15 cellular contexts compared by ENCODE assay signal in the genomic region with DNA sequence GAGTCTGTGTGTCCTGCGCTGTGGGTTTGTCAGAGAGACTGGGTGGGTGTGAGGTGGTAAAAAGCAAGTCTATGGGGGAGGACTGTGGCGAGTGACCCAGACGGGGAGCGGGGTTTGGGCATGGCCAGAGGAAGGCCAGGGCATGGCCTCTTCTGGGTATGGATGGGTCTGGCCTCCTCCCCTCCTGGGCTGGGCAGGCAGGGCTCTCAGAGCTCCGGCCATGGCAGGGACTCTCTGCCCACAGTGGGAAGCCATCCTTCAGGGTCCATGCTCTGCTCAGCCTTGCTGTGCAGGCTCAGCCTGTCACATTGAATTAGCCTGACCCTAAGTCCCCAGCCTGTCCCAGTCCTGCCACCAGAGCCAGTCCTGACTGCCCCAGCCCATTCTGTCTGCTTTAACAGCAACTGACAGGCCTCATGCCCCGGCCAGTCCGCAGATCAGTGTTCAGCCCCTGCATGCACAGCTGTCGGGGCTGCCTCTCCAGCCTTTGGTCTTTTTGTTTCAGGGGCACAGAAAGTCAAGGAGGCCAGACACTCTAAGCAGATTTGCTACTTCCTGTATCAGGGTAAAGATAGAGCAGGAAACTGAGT. TPM values are rescaled to one million over a fixed set of nuclear protein-coding genes. Genes with fewer than 3 reads are reported as not detected.
DNase-seq lines count a peak whose midpoint lies in the region; ATAC-seq, FAIRE-seq and TF ChIP-seq lines count a peak whose summit lies in the region.
"Had no signal": no experiment of that assay in that cellular context is flagged by ENCODE, and none has a peak within 500 bp of the region (broad histone marks: within the 10 kb centered on the region; RNA-seq: fewer than 3 reads in every experiment).

No MANE protein-coding gene starts in this region.

- DNase-seq in cardiac septum (ENCODE audit: low spot score) (peak; percentile 71), left ventricle myocardium inferior (no peak), islet precursor cell (peak; percentile 48), trophoblast cell (no peak), kidney (no peak)
- DNase-seq in effector memory CD4-positive, alpha-beta T cell = no peak
- DNase-seq: BE2C, MM.1S, NCI-H1105 treated with DMSO at 0.1 percent for 48 hours, NCI-H187, NCI-H69 had no signal

- H3K36me3 ChIP-seq in left ventricle myocardium inferior (no peaks in the 10 kb centered on the region), trophoblast cell (ENCODE audit: control insufficient read depth in 1 of 2, insufficient read depth in 2 of 2, low read length in 2 of 2) (no peaks in the 10 kb centered on the region), kidney (ENCODE audit: control insufficient read depth in 1 of 2, insufficient read depth in 2 of 2, low read length in 2 of 2) (no peaks in the 10 kb centered on the region)
- H3K36me3 ChIP-seq in effector memory CD4-positive, alpha-beta T cell (ENCODE audit: control insufficient read depth, insufficient read depth, low read length) = no peaks in the 10 kb centered on the region
- H3K36me3 ChIP-seq: BE2C had no signal

- H3K9ac ChIP-seq in trophoblast cell (ENCODE audit: low read length) = no peak overlapping the region
- H3K9ac ChIP-seq in kidney (ENCODE audit: low read length in 2 of 2) = no peak overlapping the region
- H3K9ac ChIP-seq: KMS-11 had no signal

- H3K79me1 ChIP-seq in trophoblast cell (ENCODE audit: low read length) = peaks cover 6% of the 10 kb centered on the region

- TF ChIP-seq CTCF in left ventricle myocardium inferior (IDR thresholded peaks at IDR 0.05; ENCODE audit: borderline replicate concordance) = no peak
- TF ChIP-seq CTCF in kidney (IDR thresholded peaks at IDR 0.05; ENCODE audit: borderline replicate concordance, extremely low read depth, insufficient read depth) = no peak

- no peak for ATAC-seq in HG02678 (IDR thresholded peaks at IDR 0.05; ENCODE audit: unreplicated experiment)
- ATAC-seq: HepG2 had no signal

- H3K9me3 ChIP-seq in left ventricle myocardium inferior (replicated peaks) = no peaks in the 10 kb centered on the region
- H3K9me3 ChIP-seq in trophoblast cell (ENCODE audit: insufficient read depth, low read depth, low read length) = peaks cover 6% of the 10 kb centered on the region
- no peaks in the 10 kb centered on the region for H3K9me3 ChIP-seq in effector memory CD4-positive, alpha-beta T cell (ENCODE audit: control insufficient read depth, low read length)
- no peaks in the 10 kb centered on the region for H3K9me3 ChIP-seq in kidney (ENCODE audit: control insufficient read depth in 1 of 2, low read length in 2 of 2)
- H3K9me3 ChIP-seq: BE2C had no signal

- FAIRE-seq in kidney (lab: Jason Lieb, UNC) = no peak
- FAIRE-seq: HepG2 had no signal

- no peak overlapping the region for H4K12ac ChIP-seq in trophoblast cell (ENCODE audit: low read depth, low read length)

- WGBS in trophoblast cell (ENCODE audit: extremely low coverage, insufficient coverage, insufficient read length) = no CpG with 5 or more reads among the region's 8 CpGs

- peak overlapping the region; percentile 13 for H3K14ac ChIP-seq in trophoblast cell (ENCODE audit: low read length)

- H2BK5ac ChIP-seq in trophoblast cell (ENCODE audit: low read depth, low read length, poor library complexity) = no peak overlapping the region

- H3K27me3 ChIP-seq in left ventricle myocardium inferior (ENCODE audit: low read depth) = peaks cover 4% of the 10 kb centered on the region
- H3K27me3 ChIP-seq in trophoblast cell (ENCODE audit: insufficient read depth, low read length) = no peaks in the 10 kb centered on the region
- no peaks in the 10 kb centered on the region for H3K27me3 ChIP-seq in effector memory CD4-positive, alpha-beta T cell (replicated peaks; ENCODE audit: control insufficient read depth, insufficient read depth, low read length, poor library complexity, severe bottlenecking)
- H3K27me3 ChIP-seq: BE2C had no signal

- no peak overlapping the region for H3K18ac ChIP-seq in trophoblast cell (ENCODE audit: low read length)

- H3K27ac ChIP-seq in left ventricle myocardium inferior (replicated peaks) = no peak overlapping the region
- H3K27ac ChIP-seq in trophoblast cell (ENCODE audit: low read depth, low read length) = no peak overlapping the region
- H3K27ac ChIP-seq in effector memory CD4-positive, alpha-beta T cell (ENCODE audit: insufficient read depth, low read length, poor library complexity, severe bottlenecking) = no peak overlapping the region
- no peak overlapping the region for H3K27ac ChIP-seq in kidney (ENCODE audit: low read depth in 2 of 2, low read length in 2 of 2)
- H3K27ac ChIP-seq: KMS-11 had no signal

- peaks cover 2% of the 10 kb centered on the region for H3K79me2 ChIP-seq in trophoblast cell (ENCODE audit: control insufficient read depth, insufficient read depth, low read length, poor library complexity)

- peak overlapping the region; percentile 12 for H2AK5ac ChIP-seq in trophoblast cell (ENCODE audit: low read length)

- H3K4me1 ChIP-seq in left ventricle myocardium inferior (peaks cover 18% of the 10 kb centered on the region), trophoblast cell (ENCODE audit: control insufficient read depth in 1 of 2, insufficient read depth in 2 of 2, low read length in 2 of 2) (peaks cover 4 to 9% of the 10 kb centered on the region in 2 experiments), kidney (ENCODE audit: control insufficient read depth in 1 of 2, insufficient read depth in 1 of 2, low read depth in 1 of 2, low read length in 2 of 2) (no peaks in the 10 kb centered on the region)
- peaks cover 17% of the 10 kb centered on the region for H3K4me1 ChIP-seq in effector memory CD4-positive, alpha-beta T cell (ENCODE audit: control insufficient read depth, insufficient read depth, low read length, poor library complexity, severe bottlenecking)
- H3K4me1 ChIP-seq: BE2C had no signal

- no peak overlapping the region for H2BK120ac ChIP-seq in trophoblast cell (ENCODE audit: insufficient read depth, low read length, poor library complexity)

- H4K8ac ChIP-seq in trophoblast cell (ENCODE audit: low read depth, low read length) = no peak overlapping the region

- no peak overlapping the region for H3K23ac ChIP-seq in trophoblast cell (ENCODE audit: low read length)

- peak overlapping the region; percentile 58 for H2BK12ac ChIP-seq in trophoblast cell (ENCODE audit: low read length)

- H3K4me2 ChIP-seq in trophoblast cell (ENCODE audit: low read length) = no peak overlapping the region
- H3K4me2 ChIP-seq: KMS-11 had no signal

- no peak overlapping the region for H3K4ac ChIP-seq in trophoblast cell (ENCODE audit: low read depth, low read length)

- no peak overlapping the region for H3K4me3 ChIP-seq in left ventricle myocardium inferior
- no peak overlapping the region for H3K4me3 ChIP-seq in trophoblast cell (ENCODE audit: low read depth, low read length)
- no peak overlapping the region for H3K4me3 ChIP-seq in effector memory CD4-positive, alpha-beta T cell (ENCODE audit: insufficient read depth, low read depth, low read length, poor library complexity, severe bottlenecking)
- no peak overlapping the region for H3K4me3 ChIP-seq in kidney (ENCODE audit: low read length in 2 of 2)

- H2AFZ ChIP-seq in trophoblast cell (ENCODE audit: insufficient read depth, low read length, poor library complexity) = no peak overlapping the region

- peak overlapping the region; percentile 7 for H4K91ac ChIP-seq in trophoblast cell (ENCODE audit: low read depth, low read length)

- intact Hi-C loops in cardiac septum (cut with DNase I) = no loop called here
- intact Hi-C loops in left ventricle myocardium inferior (cut with micrococcal nuclease) = no loop called here
- intact Hi-C loops in kidney (cut with DNase I) = no loop called here

RNA-seq across cellular contexts. Expression of gene ANTXRL, which starts 7.9 kb away (rescaled TPM):
- total RNA-seq in cardiac septum (not detected), left ventricle myocardium inferior (not detected), kidney (0.16 TPM)
- polyA plus RNA-seq in trophoblast cell (2013) = 0.03 and 0.12 TPM in 2 replicates
- polyA plus RNA-seq in kidney (ENCODE audit: insufficient read depth, low read depth, low replicate concordance) = not detected
- total RNA-seq: H7, HepG2 had no signal
- polyA plus RNA-seq: HepG2 had no signal

Comparison
In these comparisons a context has a peak if more than half of its experiments do, and no peak if none do; other contexts are left out.
1. DNase-seq: peak in cardiac septum (single experiment) and islet precursor cell (single experiment); none in left ventricle myocardium inferior (single experiment), trophoblast cell (0 of 2), effector memory CD4-positive, alpha-beta T cell (0 of 3) and kidney (single experiment).